In the genomic region with DNA sequence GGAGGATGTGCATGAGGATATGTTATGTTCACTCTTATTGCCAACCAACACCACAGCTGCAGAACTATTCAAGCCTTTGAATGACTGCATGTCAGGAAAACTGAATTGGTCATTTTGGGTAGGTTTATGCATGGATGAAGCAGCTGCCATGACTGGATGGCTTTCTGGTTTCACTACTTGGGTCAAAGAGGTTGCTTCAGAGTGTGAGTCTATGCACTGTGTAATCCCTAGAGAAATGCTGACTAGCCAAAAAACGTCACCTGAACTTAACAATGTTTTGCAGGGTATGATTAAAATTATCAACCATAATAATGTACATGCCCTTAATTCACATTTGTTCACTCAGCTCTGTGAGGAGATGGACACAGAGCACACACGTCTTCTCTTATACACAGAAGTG, we compare ENCODE assay signal across 31 cellular contexts.
"Had no signal": no experiment of that assay in that cellular context is flagged by ENCODE, and none has a peak within 500 bp of the region (broad histone marks: within the 10 kb centered on the region; RNA-seq: fewer than 3 reads in every experiment).

No MANE protein-coding gene starts in this region.

- H3K4me2 ChIP-seq: PC-9 had no signal

- H3K4me1 ChIP-seq: ascending aorta had no signal

- ATAC-seq: activated CD8-positive, alpha-beta T cell treated with anti-CD3 and anti-CD28 coated beads, Interleukin-2, amount 10 ng/mL, durations not matched to agents 7 days and 5 days; Right ventricle myocardium inferior; SK-N-SH treated with all-trans-retinoic acid at 6 μM for 48 hours; T-cell; T-helper 17 cell had no signal

- H2AFZ ChIP-seq: PC-9 had no signal

- H3K27me3 ChIP-seq: ascending aorta, cardiac muscle cell had no signal

- H3K27ac ChIP-seq: ascending aorta, cardiac muscle cell, PC-9, RWPE1, VCaP had no signal

- FAIRE-seq: RCC 7860 had no signal

- DNase-seq: activated B cell treated with CpG ODN at 0.5 μM for 24 hours; activated CD4-positive, alpha-beta T cell treated with anti-CD3 and anti-CD28 coated beads for 1 hour; activated CD4-positive, alpha-beta T cell treated with anti-CD3 and anti-CD28 coated beads, Interleukin-2, amount 10 ng/mL, durations not matched to agents 7 days and 5 days; activated CD4-positive, alpha-beta T cell treated with anti-CD3 and anti-CD28 coated beads, Interleukin-2, amount 50 U/mL, for 48 hours; activated CD8-positive, alpha-beta T cell treated with anti-CD3 and anti-CD28 coated beads, Interleukin-2, amount 10 ng/mL, durations not matched to agents 7 days and 5 days; activated gamma-delta T cell; activated naive CD4-positive, alpha-beta T cell treated with Interleukin-2 at 50 U/mL for 16 hours; activated naive CD8-positive, alpha-beta T cell treated with anti-CD3 and anti-CD28 coated beads, Interleukin-2, amount 10 ng/mL, durations not matched to agents 7 days and 5 days; activated T-cell treated with anti-CD3 and anti-CD28 coated beads, Interleukin-2, amount 50 U/mL, for 24 hours; amygdala; Karpas-422; NCI-H1048; NCI-H1105 treated with DMSO at 0.1 percent for 48 hours; NCI-H1436; NCI-H1694; NCI-H1930; NCI-H2081 treated with DMSO at 0.1 percent for 48 hours; NCI-H345; NCI-H524 treated with DMSO at 0.1 percent for 48 hours; NCI-H748 treated with DMSO at 0.1 percent for 48 hours; PC-9; SIG-M5; T-cell; T-helper 17 cell had no signal

- H3K4me3 ChIP-seq: ascending aorta, cardiac muscle cell, PC-9 had no signal

- H3K36me3 ChIP-seq: ascending aorta, cardiac muscle cell had no signal

- H3K9me3 ChIP-seq: ascending aorta had no signal
